1 cellular context compared by ENCODE assay signal in the genomic region with DNA sequence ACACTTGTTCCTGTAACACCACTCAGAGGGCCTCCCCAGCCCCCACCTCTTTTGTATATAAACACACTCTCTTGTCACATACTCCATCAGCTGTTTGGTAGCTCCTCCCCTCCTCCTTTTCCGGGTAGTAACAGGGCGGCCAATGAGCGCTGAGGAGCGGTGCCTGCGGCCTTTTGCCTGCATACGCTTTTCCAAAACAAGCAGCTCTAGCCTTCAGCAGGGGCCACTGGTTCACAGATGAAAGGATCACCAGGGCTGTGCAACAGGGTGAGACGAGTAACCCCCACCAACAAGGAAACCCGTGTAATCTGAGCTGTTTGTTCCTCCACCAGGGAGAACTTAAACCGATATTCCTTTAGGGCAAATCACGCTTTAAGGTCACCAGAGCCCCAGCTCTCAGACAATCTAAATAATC.
TF ChIP-seq lines count a peak whose summit lies in the region.

No MANE protein-coding gene starts in this region.

TF ChIP-seq in HepG2, 621 proteins besides CTCF, POLR2A, EP300 and RAD21 (continued from another document and continues in another):
- TF ChIP-seq, protein P1, sequence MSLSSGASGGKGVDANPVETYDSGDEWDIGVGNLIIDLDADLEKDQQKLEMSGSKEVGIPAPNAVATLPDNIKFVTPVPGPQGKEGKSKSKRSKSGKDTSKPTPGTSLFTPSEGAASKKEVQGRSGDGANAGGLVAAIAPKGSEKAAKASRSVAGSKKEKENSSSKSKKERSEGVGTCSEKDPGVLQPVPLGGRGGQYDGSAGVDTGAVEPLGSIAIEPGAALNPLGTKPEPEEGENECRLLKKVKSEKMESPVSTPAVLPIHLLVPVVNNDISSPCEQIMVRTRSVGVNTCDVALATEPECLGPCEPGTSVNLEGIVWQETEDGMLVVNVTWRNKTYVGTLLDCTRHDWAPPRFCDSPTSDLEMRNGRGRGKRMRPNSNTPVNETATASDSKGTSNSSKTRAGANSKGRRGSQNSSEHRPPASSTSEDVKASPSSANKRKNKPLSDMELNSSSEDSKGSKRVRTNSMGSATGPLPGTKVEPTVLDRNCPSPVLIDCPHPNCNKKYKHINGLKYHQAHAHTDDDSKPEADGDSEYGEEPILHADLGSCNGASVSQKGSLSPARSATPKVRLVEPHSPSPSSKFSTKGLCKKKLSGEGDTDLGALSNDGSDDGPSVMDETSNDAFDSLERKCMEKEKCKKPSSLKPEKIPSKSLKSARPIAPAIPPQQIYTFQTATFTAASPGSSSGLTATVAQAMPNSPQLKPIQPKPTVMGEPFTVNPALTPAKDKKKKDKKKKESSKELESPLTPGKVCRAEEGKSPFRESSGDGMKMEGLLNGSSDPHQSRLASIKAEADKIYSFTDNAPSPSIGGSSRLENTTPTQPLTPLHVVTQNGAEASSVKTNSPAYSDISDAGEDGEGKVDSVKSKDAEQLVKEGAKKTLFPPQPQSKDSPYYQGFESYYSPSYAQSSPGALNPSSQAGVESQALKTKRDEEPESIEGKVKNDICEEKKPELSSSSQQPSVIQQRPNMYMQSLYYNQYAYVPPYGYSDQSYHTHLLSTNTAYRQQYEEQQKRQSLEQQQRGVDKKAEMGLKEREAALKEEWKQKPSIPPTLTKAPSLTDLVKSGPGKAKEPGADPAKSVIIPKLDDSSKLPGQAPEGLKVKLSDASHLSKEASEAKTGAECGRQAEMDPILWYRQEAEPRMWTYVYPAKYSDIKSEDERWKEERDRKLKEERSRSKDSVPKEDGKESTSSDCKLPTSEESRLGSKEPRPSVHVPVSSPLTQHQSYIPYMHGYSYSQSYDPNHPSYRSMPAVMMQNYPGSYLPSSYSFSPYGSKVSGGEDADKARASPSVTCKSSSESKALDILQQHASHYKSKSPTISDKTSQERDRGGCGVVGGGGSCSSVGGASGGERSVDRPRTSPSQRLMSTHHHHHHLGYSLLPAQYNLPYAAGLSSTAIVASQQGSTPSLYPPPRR (CRISPR knock-in tag; IDR thresholded peaks at IDR 0.05; ENCODE audit: borderline replicate concordance): peak; percentile 71; the same call in 1 of the 2 replicates
- TF ChIP-seq, protein P2, sequence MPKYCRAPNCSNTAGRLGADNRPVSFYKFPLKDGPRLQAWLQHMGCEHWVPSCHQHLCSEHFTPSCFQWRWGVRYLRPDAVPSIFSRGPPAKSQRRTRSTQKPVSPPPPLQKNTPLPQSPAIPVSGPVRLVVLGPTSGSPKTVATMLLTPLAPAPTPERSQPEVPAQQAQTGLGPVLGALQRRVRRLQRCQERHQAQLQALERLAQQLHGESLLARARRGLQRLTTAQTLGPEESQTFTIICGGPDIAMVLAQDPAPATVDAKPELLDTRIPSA (CRISPR knock-in tag; IDR thresholded peaks at IDR 0.05; ENCODE audit: borderline replicate concordance): peak; percentile 55; the same call in 1 of the 2 replicates
- TF ChIP-seq HDAC1 (CRISPR knock-in tag; IDR thresholded peaks at IDR 0.05) (peak; percentile 85), IKZF4 (CRISPR knock-in tag; IDR thresholded peaks at IDR 0.05; ENCODE audit: borderline replicate concordance, low read depth, not compliant biosample characterization) (no peak), HDAC2 (CRISPR knock-in tag; IDR thresholded peaks at IDR 0.05) (peak; percentile 74), ZFP37 (CRISPR knock-in tag; IDR thresholded peaks at IDR 0.05; ENCODE audit: borderline replicate concordance) (0 out of 2 replicates have a peak, but pooled peaks have one; percentile 58), KLF16 (CRISPR knock-in tag; IDR thresholded peaks at IDR 0.05) (peak in 1 of 2 experiments; percentile 88; a peak in 1 of 4 replicates), ZNF557 (CRISPR knock-in tag; IDR thresholded peaks at IDR 0.05) (no peak), JDP2 (CRISPR knock-in tag; IDR thresholded peaks at IDR 0.05; ENCODE audit: borderline replicate concordance) (no peak; the same call in 1 of the 2 replicates), HCFC1 (IDR thresholded peaks at IDR 0.05; ENCODE audit: low read depth, low read length) (no peak), SP140L (CRISPR knock-in tag; IDR thresholded peaks at IDR 0.05; ENCODE audit: borderline replicate concordance) (no peak), GPN1 (CRISPR knock-in tag; IDR thresholded peaks at IDR 0.05; ENCODE audit: borderline replicate concordance) (no peak), ZNF44 (CRISPR knock-in tag; IDR thresholded peaks at IDR 0.05) (no peak), PHF8 (CRISPR knock-in tag; IDR thresholded peaks at IDR 0.05) (no peak), HES4 (CRISPR knock-in tag; IDR thresholded peaks at IDR 0.05; ENCODE audit: borderline replicate concordance) (no peak)
- TF ChIP-seq, protein P3, sequence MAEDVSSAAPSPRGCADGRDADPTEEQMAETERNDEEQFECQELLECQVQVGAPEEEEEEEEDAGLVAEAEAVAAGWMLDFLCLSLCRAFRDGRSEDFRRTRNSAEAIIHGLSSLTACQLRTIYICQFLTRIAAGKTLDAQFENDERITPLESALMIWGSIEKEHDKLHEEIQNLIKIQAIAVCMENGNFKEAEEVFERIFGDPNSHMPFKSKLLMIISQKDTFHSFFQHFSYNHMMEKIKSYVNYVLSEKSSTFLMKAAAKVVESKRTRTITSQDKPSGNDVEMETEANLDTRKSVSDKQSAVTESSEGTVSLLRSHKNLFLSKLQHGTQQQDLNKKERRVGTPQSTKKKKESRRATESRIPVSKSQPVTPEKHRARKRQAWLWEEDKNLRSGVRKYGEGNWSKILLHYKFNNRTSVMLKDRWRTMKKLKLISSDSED (CRISPR knock-in tag; IDR thresholded peaks at IDR 0.05): no peak
- TF ChIP-seq, protein P4, sequence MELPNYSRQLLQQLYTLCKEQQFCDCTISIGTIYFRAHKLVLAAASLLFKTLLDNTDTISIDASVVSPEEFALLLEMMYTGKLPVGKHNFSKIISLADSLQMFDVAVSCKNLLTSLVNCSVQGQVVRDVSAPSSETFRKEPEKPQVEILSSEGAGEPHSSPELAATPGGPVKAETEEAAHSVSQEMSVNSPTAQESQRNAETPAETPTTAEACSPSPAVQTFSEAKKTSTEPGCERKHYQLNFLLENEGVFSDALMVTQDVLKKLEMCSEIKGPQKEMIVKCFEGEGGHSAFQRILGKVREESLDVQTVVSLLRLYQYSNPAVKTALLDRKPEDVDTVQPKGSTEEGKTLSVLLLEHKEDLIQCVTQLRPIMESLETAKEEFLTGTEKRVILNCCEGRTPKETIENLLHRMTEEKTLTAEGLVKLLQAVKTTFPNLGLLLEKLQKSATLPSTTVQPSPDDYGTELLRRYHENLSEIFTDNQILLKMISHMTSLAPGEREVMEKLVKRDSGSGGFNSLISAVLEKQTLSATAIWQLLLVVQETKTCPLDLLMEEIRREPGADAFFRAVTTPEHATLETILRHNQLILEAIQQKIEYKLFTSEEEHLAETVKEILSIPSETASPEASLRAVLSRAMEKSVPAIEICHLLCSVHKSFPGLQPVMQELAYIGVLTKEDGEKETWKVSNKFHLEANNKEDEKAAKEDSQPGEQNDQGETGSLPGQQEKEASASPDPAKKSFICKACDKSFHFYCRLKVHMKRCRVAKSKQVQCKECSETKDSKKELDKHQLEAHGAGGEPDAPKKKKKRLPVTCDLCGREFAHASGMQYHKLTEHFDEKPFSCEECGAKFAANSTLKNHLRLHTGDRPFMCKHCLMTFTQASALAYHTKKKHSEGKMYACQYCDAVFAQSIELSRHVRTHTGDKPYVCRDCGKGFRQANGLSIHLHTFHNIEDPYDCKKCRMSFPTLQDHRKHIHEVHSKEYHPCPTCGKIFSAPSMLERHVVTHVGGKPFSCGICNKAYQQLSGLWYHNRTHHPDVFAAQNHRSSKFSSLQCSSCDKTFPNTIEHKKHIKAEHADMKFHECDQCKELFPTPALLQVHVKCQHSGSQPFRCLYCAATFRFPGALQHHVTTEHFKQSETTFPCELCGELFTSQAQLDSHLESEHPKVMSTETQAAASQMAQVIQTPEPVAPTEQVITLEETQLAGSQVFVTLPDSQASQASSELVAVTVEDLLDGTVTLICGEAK (IDR thresholded peaks at IDR 0.05): no peak
- TF ChIP-seq, protein P4 (CRISPR knock-in tag; IDR thresholded peaks at IDR 0.05): no peak; the same call in 1 of the 2 replicates
- TF ChIP-seq, protein P5, sequence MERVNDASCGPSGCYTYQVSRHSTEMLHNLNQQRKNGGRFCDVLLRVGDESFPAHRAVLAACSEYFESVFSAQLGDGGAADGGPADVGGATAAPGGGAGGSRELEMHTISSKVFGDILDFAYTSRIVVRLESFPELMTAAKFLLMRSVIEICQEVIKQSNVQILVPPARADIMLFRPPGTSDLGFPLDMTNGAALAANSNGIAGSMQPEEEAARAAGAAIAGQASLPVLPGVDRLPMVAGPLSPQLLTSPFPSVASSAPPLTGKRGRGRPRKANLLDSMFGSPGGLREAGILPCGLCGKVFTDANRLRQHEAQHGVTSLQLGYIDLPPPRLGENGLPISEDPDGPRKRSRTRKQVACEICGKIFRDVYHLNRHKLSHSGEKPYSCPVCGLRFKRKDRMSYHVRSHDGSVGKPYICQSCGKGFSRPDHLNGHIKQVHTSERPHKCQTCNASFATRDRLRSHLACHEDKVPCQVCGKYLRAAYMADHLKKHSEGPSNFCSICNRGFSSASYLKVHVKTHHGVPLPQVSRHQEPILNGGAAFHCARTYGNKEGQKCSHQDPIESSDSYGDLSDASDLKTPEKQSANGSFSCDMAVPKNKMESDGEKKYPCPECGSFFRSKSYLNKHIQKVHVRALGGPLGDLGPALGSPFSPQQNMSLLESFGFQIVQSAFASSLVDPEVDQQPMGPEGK (CRISPR knock-in tag; IDR thresholded peaks at IDR 0.05): peak; percentile 97
- TF ChIP-seq, protein P6, sequence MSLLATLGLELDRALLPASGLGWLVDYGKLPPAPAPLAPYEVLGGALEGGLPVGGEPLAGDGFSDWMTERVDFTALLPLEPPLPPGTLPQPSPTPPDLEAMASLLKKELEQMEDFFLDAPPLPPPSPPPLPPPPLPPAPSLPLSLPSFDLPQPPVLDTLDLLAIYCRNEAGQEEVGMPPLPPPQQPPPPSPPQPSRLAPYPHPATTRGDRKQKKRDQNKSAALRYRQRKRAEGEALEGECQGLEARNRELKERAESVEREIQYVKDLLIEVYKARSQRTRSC (CRISPR knock-in tag; IDR thresholded peaks at IDR 0.05; ENCODE audit: low read depth): no peak
- TF ChIP-seq, protein P7, sequence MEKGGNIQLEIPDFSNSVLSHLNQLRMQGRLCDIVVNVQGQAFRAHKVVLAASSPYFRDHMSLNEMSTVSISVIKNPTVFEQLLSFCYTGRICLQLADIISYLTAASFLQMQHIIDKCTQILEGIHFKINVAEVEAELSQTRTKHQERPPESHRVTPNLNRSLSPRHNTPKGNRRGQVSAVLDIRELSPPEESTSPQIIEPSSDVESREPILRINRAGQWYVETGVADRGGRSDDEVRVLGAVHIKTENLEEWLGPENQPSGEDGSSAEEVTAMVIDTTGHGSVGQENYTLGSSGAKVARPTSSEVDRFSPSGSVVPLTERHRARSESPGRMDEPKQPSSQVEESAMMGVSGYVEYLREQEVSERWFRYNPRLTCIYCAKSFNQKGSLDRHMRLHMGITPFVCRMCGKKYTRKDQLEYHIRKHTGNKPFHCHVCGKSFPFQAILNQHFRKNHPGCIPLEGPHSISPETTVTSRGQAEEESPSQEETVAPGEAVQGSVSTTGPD (CRISPR knock-in tag; IDR thresholded peaks at IDR 0.05): peak; percentile 93
- TF ChIP-seq, protein P8, sequence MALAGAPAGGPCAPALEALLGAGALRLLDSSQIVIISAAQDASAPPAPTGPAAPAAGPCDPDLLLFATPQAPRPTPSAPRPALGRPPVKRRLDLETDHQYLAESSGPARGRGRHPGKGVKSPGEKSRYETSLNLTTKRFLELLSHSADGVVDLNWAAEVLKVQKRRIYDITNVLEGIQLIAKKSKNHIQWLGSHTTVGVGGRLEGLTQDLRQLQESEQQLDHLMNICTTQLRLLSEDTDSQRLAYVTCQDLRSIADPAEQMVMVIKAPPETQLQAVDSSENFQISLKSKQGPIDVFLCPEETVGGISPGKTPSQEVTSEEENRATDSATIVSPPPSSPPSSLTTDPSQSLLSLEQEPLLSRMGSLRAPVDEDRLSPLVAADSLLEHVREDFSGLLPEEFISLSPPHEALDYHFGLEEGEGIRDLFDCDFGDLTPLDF (CRISPR knock-in tag; IDR thresholded peaks at IDR 0.05): no peak
- TF ChIP-seq, protein P9, sequence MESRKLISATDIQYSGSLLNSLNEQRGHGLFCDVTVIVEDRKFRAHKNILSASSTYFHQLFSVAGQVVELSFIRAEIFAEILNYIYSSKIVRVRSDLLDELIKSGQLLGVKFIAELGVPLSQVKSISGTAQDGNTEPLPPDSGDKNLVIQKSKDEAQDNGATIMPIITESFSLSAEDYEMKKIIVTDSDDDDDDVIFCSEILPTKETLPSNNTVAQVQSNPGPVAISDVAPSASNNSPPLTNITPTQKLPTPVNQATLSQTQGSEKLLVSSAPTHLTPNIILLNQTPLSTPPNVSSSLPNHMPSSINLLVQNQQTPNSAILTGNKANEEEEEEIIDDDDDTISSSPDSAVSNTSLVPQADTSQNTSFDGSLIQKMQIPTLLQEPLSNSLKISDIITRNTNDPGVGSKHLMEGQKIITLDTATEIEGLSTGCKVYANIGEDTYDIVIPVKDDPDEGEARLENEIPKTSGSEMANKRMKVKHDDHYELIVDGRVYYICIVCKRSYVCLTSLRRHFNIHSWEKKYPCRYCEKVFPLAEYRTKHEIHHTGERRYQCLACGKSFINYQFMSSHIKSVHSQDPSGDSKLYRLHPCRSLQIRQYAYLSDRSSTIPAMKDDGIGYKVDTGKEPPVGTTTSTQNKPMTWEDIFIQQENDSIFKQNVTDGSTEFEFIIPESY (CRISPR knock-in tag; IDR thresholded peaks at IDR 0.05): no peak; the same call in 1 of the 2 replicates
- TF ChIP-seq, protein P10, sequence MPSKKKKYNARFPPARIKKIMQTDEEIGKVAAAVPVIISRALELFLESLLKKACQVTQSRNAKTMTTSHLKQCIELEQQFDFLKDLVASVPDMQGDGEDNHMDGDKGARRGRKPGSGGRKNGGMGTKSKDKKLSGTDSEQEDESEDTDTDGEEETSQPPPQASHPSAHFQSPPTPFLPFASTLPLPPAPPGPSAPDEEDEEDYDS (CRISPR knock-in tag; IDR thresholded peaks at IDR 0.05): peak; percentile 79
